In the genomic region with DNA sequence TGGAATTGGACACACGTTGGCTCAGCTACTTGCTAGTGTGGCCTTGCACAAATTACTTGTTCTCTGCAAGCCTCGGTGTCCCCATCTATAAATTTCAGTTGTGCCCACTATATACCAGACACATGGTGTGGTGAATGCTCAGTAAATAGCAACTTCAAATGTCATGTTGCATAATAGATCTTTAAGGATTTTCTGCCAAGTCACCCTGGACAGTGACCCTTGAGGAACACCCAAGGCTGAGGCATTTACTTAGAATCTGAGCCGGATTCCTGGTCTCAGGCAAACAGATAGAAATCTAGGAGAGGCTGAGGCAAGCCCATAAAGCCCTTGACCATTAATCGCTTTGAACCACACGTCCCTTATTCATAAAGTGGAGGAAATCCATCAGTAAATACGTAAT, we compare ENCODE assay signal across 1 cellular context.
TF ChIP-seq lines count a peak whose summit lies in the region.

No MANE protein-coding gene starts in this region.

TF ChIP-seq in K562, 482 proteins besides CTCF, POLR2A, EP300 and RAD21 (continued from another document and continues in another):
- TF ChIP-seq BHLHE40 (IDR thresholded peaks at IDR 0.05; ENCODE audit: low read length) (no peak), NONO (IDR thresholded peaks at IDR 0.05; ENCODE audit: low read depth in 2 of 2, low read length in 1 of 2) (no peak), CTCFL (IDR thresholded peaks at IDR 0.05; ENCODE audit: borderline replicate concordance, insufficient read depth, low read depth, low read length, poor library complexity, severe bottlenecking) (no peak), ZNF445 (CRISPR knock-in tag; IDR thresholded peaks at IDR 0.05; ENCODE audit: low read depth) (no peak), BRD9 (IDR thresholded peaks at IDR 0.05; ENCODE audit: low read depth, partially characterized antibody) (no peak), ARID1B (IDR thresholded peaks at IDR 0.05) (peak; percentile 33; the same call in 1 of the 2 replicates), TCFL5 (CRISPR knock-in tag; conservative IDR thresholded peaks at IDR 0.05) (no peak), ADNP (tag; IDR thresholded peaks at IDR 0.05) (no peak), CBFA2T3 (IDR thresholded peaks at IDR 0.05) (0 out of 2 replicates have a peak, but pooled peaks have one; percentile 9), C11orf30 (IDR thresholded peaks at IDR 0.05; ENCODE audit: low read depth) (peak; percentile 77), ZNF431 (CRISPR knock-in tag; IDR thresholded peaks at IDR 0.05) (no peak), RCOR1 (IDR thresholded peaks at IDR 0.05; ENCODE audit: borderline replicate concordance in 1 of 2, low read depth in 2 of 2, low read length in 2 of 2) (peak in 1 of 2 experiments; percentile 81; a peak in 1 of 4 replicates), ZFPM2 (CRISPR knock-in tag; IDR thresholded peaks at IDR 0.05) (no peak), SMARCA4 (IDR thresholded peaks at IDR 0.05) (peak; percentile 26; the same call in 1 of the 2 replicates), BMI1 (IDR thresholded peaks at IDR 0.05; ENCODE audit: low read length) (no peak), DPF2 (IDR thresholded peaks at IDR 0.05) (peak; percentile 22; the same call in 1 of the 2 replicates), SRSF9 (IDR thresholded peaks at IDR 0.05; ENCODE audit: borderline replicate concordance, low read depth, low read length) (no peak), HDAC1 (IDR thresholded peaks at IDR 0.05) (0 out of 4 replicates have a peak, but pooled peaks of 1 of the 2 experiments have one; percentile 11), GABPB1 (CRISPR knock-in tag; IDR thresholded peaks at IDR 0.05) (no peak), NFRKB (IDR thresholded peaks at IDR 0.05; ENCODE audit: low read depth) (no peak), ID3 (CRISPR knock-in tag; IDR thresholded peaks at IDR 0.05) (no peak), ID3 (tag; IDR thresholded peaks at IDR 0.05) (no peak), ZBTB40 (IDR thresholded peaks at IDR 0.05) (no peak), ZBTB40 (CRISPR knock-in tag; IDR thresholded peaks at IDR 0.05) (no peak), ZNF324 (CRISPR knock-in tag; IDR thresholded peaks at IDR 0.05) (no peak), ZNF165 (CRISPR knock-in tag; IDR thresholded peaks at IDR 0.05; ENCODE audit: borderline replicate concordance) (no peak), TOE1 (IDR thresholded peaks at IDR 0.05; ENCODE audit: borderline replicate concordance) (no peak), TOE1 (CRISPR knock-in tag; IDR thresholded peaks at IDR 0.05; ENCODE audit: borderline replicate concordance, low read depth) (no peak), GATAD2A (IDR thresholded peaks at IDR 0.05) (no peak), KLF10 (CRISPR knock-in tag; IDR thresholded peaks at IDR 0.05) (no peak), E2F1 (CRISPR knock-in tag; IDR thresholded peaks at IDR 0.05) (no peak), ZNF507 (tag; conservative IDR thresholded peaks at IDR 0.05) (no peak), HNRNPUL1 (IDR thresholded peaks at IDR 0.05; ENCODE audit: low read length) (no peak), ARHGAP35 (IDR thresholded peaks at IDR 0.05; ENCODE audit: partially characterized antibody) (no peak), SIN3A (IDR thresholded peaks at IDR 0.05; ENCODE audit: borderline replicate concordance in 2 of 2, control insufficient read depth in 1 of 2, low read depth in 2 of 2, low read length in 2 of 2) (no peak), ZNF316 (IDR thresholded peaks at IDR 0.05) (peak; percentile 68), ATF6 (CRISPR knock-in tag; IDR thresholded peaks at IDR 0.05) (no peak), SMARCE1 (IDR thresholded peaks at IDR 0.05) (no peak), ETV6 (IDR thresholded peaks at IDR 0.05; ENCODE audit: borderline replicate concordance in 1 of 2, low read depth in 2 of 2, low read length in 1 of 2) (no peak), ETV6 (CRISPR knock-in tag; IDR thresholded peaks at IDR 0.05; ENCODE audit: borderline replicate concordance) (no peak), ZNF133 (CRISPR knock-in tag; IDR thresholded peaks at IDR 0.05) (no peak), KDM4B (IDR thresholded peaks at IDR 0.05; ENCODE audit: borderline replicate concordance in 2 of 2, low read depth in 1 of 2) (no peak), FOXP1 (CRISPR knock-in tag; IDR thresholded peaks at IDR 0.05) (no peak), PTBP1 (IDR thresholded peaks at IDR 0.05; ENCODE audit: low read depth, low read length) (no peak), MEF2D (tag; conservative IDR thresholded peaks at IDR 0.05; ENCODE audit: low read depth) (no peak), ERF (CRISPR knock-in tag; IDR thresholded peaks at IDR 0.05) (no peak), ZC3H11A (IDR thresholded peaks at IDR 0.05; ENCODE audit: low read depth, low read length) (no peak), TEAD4 (IDR thresholded peaks at IDR 0.05; ENCODE audit: low read length) (no peak; the same call in 1 of the 2 replicates), TEAD4 (CRISPR knock-in tag; IDR thresholded peaks at IDR 0.05; ENCODE audit: borderline replicate concordance) (no peak), GATA2 (CRISPR knock-in tag; IDR thresholded peaks at IDR 0.05) (no peak), KDM1A (IDR thresholded peaks at IDR 0.05) (peak in 1 of 2 experiments; percentile 17; a peak in 2 of 4 replicates), CBX8 (IDR thresholded peaks at IDR 0.05; ENCODE audit: borderline replicate concordance, extremely low read depth, low read depth, low read length, poor library complexity, severe bottlenecking) (no peak), FOSL1 (tag; conservative IDR thresholded peaks at IDR 0.05) (no peak), CAMTA2 (CRISPR knock-in tag; conservative IDR thresholded peaks at IDR 0.05) (no peak), MCM5 (IDR thresholded peaks at IDR 0.05; ENCODE audit: low read depth) (no peak), ZNF140 (CRISPR knock-in tag; IDR thresholded peaks at IDR 0.05) (no peak)
- TF ChIP-seq, protein P1, sequence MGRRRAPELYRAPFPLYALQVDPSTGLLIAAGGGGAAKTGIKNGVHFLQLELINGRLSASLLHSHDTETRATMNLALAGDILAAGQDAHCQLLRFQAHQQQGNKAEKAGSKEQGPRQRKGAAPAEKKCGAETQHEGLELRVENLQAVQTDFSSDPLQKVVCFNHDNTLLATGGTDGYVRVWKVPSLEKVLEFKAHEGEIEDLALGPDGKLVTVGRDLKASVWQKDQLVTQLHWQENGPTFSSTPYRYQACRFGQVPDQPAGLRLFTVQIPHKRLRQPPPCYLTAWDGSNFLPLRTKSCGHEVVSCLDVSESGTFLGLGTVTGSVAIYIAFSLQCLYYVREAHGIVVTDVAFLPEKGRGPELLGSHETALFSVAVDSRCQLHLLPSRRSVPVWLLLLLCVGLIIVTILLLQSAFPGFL (CRISPR knock-in tag; IDR thresholded peaks at IDR 0.05), result no peak
- TF ChIP-seq, protein P2, sequence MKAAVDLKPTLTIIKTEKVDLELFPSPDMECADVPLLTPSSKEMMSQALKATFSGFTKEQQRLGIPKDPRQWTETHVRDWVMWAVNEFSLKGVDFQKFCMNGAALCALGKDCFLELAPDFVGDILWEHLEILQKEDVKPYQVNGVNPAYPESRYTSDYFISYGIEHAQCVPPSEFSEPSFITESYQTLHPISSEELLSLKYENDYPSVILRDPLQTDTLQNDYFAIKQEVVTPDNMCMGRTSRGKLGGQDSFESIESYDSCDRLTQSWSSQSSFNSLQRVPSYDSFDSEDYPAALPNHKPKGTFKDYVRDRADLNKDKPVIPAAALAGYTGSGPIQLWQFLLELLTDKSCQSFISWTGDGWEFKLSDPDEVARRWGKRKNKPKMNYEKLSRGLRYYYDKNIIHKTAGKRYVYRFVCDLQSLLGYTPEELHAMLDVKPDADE (conservative IDR thresholded peaks at IDR 0.05; ENCODE audit: control insufficient read depth, low read depth, low read length), result no peak
